Comparison of ENCODE assay signal across 23 cellular contexts in genomic region chr2:42840141-42840540, GRCh38. TPM values are rescaled to one million over a fixed set of nuclear protein-coding genes. Genes with fewer than 3 reads are reported as not detected.
DNase-seq lines count a peak whose midpoint lies in the region; ATAC-seq, FAIRE-seq and TF ChIP-seq lines count a peak whose summit lies in the region.
"Had no signal": no experiment of that assay in that cellular context is flagged by ENCODE, and none has a peak within 500 bp of the region (broad histone marks: within the 10 kb centered on the region; RNA-seq: fewer than 3 reads in every experiment).

No MANE protein-coding gene starts in this region.

- POLR2A ChIA-PET in H1 (lab: Charles Lee; ENCODE audit: partially characterized antibody) = no interaction called here

- no peaks in the 10 kb centered on the region for H4K20me1 ChIP-seq in H1 (replicated peaks in 1 of 2; ENCODE audit: control insufficient read depth in 1 of 2, insufficient read depth in 2 of 2, low read length in 2 of 2)

- no peaks in the 10 kb centered on the region for H3K23me2 ChIP-seq in H1 (ENCODE audit: low read depth, low read length)

- H3K4me3 ChIP-seq in ACC112 (ENCODE audit: low read depth, low read length) = no peak overlapping the region
- no peak overlapping the region for H3K4me3 ChIP-seq in H1 (ENCODE audit: extremely low read depth in 1 of 4, insufficient read depth in 2 of 4, low read depth in 3 of 4, low read length in 4 of 4)
- H3K4me3 ChIP-seq: SJCRH30 had no signal

- ATAC-seq in GM19463 (IDR thresholded peaks at IDR 0.05; ENCODE audit: unreplicated experiment) (no peak), HG03135 (IDR thresholded peaks at IDR 0.05; ENCODE audit: unreplicated experiment) (no peak), sciatic nerve (no peak)
- ATAC-seq: naive thymus-derived CD8-positive, alpha-beta T cell; PC-3; stimulated activated naive CD8-positive, alpha-beta T cell treated with anti-CD3 and anti-CD28 coated beads, Interleukin-15, Interleukin-2, amounts not matched to agents 100 U/mL and 50 U/mL, for 24 hours had no signal

- WGBS in H1 (ENCODE audit: extremely low coverage in 1 of 2, insufficient coverage in 1 of 2, insufficient read length in 1 of 2, insufficient replicate concordance in 2 of 2, low coverage in 1 of 2, low lambda C conversion rate in 2 of 2, missing lambda C conversion rate in 1 of 2), 2 experiments = 89% methylated on average over 3 of the region's 3 CpGs; no CpG with 5 or more reads in 1 of the 2 experiments

- H4K5ac ChIP-seq in H1 (ENCODE audit: insufficient read length, low read depth, low read length) = no peak overlapping the region

- H3K79me1 ChIP-seq in H1 (ENCODE audit: low read depth, low read length) = no peaks in the 10 kb centered on the region

- intact Hi-C loops in sciatic nerve (cut with DNase I) = no loop called here

- peaks cover 35% of the 10 kb centered on the region for H3K4me1 ChIP-seq in ACC112 (ENCODE audit: control insufficient read depth, insufficient read depth, low read length, unreplicated experiment)
- H3K4me1 ChIP-seq in H1 (replicated peaks in 1 of 4; ENCODE audit: control insufficient read depth in 3 of 4, insufficient read depth in 4 of 4, low read length in 3 of 4) = no peaks in the 10 kb centered on the region

- no peak overlapping the region for H2BK20ac ChIP-seq in H1 (ENCODE audit: low read length)

- no peaks in the 10 kb centered on the region for H3K9me3 ChIP-seq in H1 (ENCODE audit: insufficient read depth in 2 of 2, low read depth in 1 of 2, low read length in 1 of 2)
- H3K9me3 ChIP-seq: SJCRH30 had no signal

- TF ChIP-seq POLR2A in H1 (IDR thresholded peaks at IDR 0.05; ENCODE audit: control extremely low read depth in 1 of 2, low read depth in 2 of 2, low read length in 2 of 2) = no peak

- FAIRE-seq in H1 (lab: Jason Lieb, UNC) = peak; percentile 13
- FAIRE-seq: GM18507 had no signal

- no peak for TF ChIP-seq RAD21 in H1 (IDR thresholded peaks at IDR 0.05 in 1 of 2, conservative IDR thresholded peaks at IDR 0.05 in 1 of 2; ENCODE audit: low read depth in 2 of 2, low read length in 2 of 2)

- no peak overlapping the region for H2BK12ac ChIP-seq in H1 (ENCODE audit: low read depth, low read length)

- peak overlapping the region; percentile 1 for H2AFZ ChIP-seq in ACC112 (ENCODE audit: low read length, unreplicated experiment)
- no peak overlapping the region for H2AFZ ChIP-seq in H1 (ENCODE audit: low read length)

- H4K8ac ChIP-seq in H1 (ENCODE audit: extremely low read depth, insufficient read depth, low read length) = no peak overlapping the region

- CTCF ChIA-PET in H1 (lab: Charles Lee; ENCODE audit: partially characterized antibody) = interaction anchor here (1.1 to 15.1 kb wide), 3 partner anchors 11 to 108 kb away, joined by 3 to 137 read pairs (median 3); no protein-coding TSS in a partner anchor

- no peak overlapping the region for H3K23ac ChIP-seq in H1 (ENCODE audit: insufficient read length)

- no peak overlapping the region for H3K18ac ChIP-seq in H1 (ENCODE audit: extremely low read depth, low read length)

- no peak overlapping the region for H3K9ac ChIP-seq in H1 (replicated peaks in 1 of 4; ENCODE audit: extremely low read depth in 1 of 4, low read depth in 3 of 4, low read length in 3 of 4)

- no peak overlapping the region for H3K56ac ChIP-seq in H1 (replicated peaks; ENCODE audit: insufficient read length, low read depth, low read length)

- H3K27me3 ChIP-seq in ACC112 (ENCODE audit: insufficient read depth, low read length) = no peaks in the 10 kb centered on the region
- H3K27me3 ChIP-seq in H1 (replicated peaks in 1 of 4; ENCODE audit: control insufficient read depth in 3 of 4, extremely low read depth in 1 of 4, insufficient read depth in 3 of 4, low read length in 3 of 4) = no peaks in the 10 kb centered on the region
- H3K27me3 ChIP-seq: SJCRH30 had no signal

- DNase-seq in H1 (ENCODE audit: low read depth in 1 of 2, low spot score in 2 of 2) (peak in 1 of 2 experiments; percentile 33), islet precursor cell (peak; percentile 47), retina (peak; percentile 69), NCI-H187 (lab: John Stamatoyannopoulos, UW) (no peak), sciatic nerve (ENCODE audit: low spot score) (no peak)
- DNase-seq: activated CD4-positive, alpha-beta T cell treated with anti-CD3 and anti-CD28 coated beads, Interleukin-2, amount 10 ng/mL, durations not matched to agents 7 days and 5 days; activated T-cell treated with anti-CD3 and anti-CD28 coated beads for 4 hours; amygdala; C1 segment of cervical spinal cord; cerebellar nuclear complex; effector memory CD4-positive, alpha-beta T cell; hippocampal formation; kidney; mesendoderm; naive thymus-derived CD8-positive, alpha-beta T cell; NCI-H146; PC-3; SJCRH30; stimulated activated naive CD8-positive, alpha-beta T cell treated with anti-CD3 and anti-CD28 coated beads, Interleukin-15, Interleukin-2, amounts not matched to agents 100 U/mL and 50 U/mL, for 24 hours had no signal

- H3K27ac ChIP-seq in ACC112 (ENCODE audit: low read depth, low read length) (no peak overlapping the region), H1 (ENCODE audit: low read depth, low read length) (no peak overlapping the region)
- H3K27ac ChIP-seq: SJCRH30 had no signal

- no peak overlapping the region for H2BK5ac ChIP-seq in H1 (ENCODE audit: low read depth, low read length)

- H3K79me2 ChIP-seq in ACC112 (ENCODE audit: control insufficient read depth, insufficient read depth, low read length, unreplicated experiment) = no peaks in the 10 kb centered on the region
- H3K79me2 ChIP-seq in H1 (ENCODE audit: control insufficient read depth in 1 of 2, insufficient read depth in 2 of 2, low read length in 2 of 2) = no peaks in the 10 kb centered on the region

- no peak overlapping the region for H3K4ac ChIP-seq in H1 (replicated peaks; ENCODE audit: insufficient read length, low read depth, low read length)

- no peak for TF ChIP-seq EP300 in H1 (IDR thresholded peaks at IDR 0.05; ENCODE audit: borderline replicate concordance in 1 of 2, low read depth in 2 of 2, low read length in 2 of 2)

- H2BK15ac ChIP-seq in H1 (ENCODE audit: low read length) = no peak overlapping the region

- H4K91ac ChIP-seq in H1 (replicated peaks; ENCODE audit: insufficient read length, low read length) = no peak overlapping the region

- no peak overlapping the region for H2AK5ac ChIP-seq in H1 (ENCODE audit: low read depth, low read length)

- no peak for TF ChIP-seq CTCF in H1 (IDR thresholded peaks at IDR 0.05; ENCODE audit: control extremely low read depth in 1 of 3, insufficient read depth in 1 of 3, low read depth in 1 of 3, low read length in 3 of 3)

- no peak overlapping the region for H3K14ac ChIP-seq in H1 (ENCODE audit: insufficient read length)

- no peak overlapping the region for H2BK120ac ChIP-seq in H1 (replicated peaks; ENCODE audit: low read depth, low read length)

- H3K4me2 ChIP-seq in H1 (ENCODE audit: insufficient read depth in 1 of 2, low read depth in 2 of 2, low read length in 2 of 2) = no peak overlapping the region

- H3K36me3 ChIP-seq in ACC112 (ENCODE audit: insufficient read depth, low read length) (no peaks in the 10 kb centered on the region), H1 (ENCODE audit: control insufficient read depth in 2 of 4, insufficient read depth in 4 of 4, low read length in 3 of 4) (no peaks in the 10 kb centered on the region)
- H3K36me3 ChIP-seq: SJCRH30 had no signal

TF ChIP-seq in H1, 55 proteins besides CTCF, POLR2A, EP300 and RAD21:
- TF ChIP-seq JUN (IDR thresholded peaks at IDR 0.05; ENCODE audit: low read depth, low read length) (no peak), SIN3A (conservative IDR thresholded peaks at IDR 0.05 in 1 of 2, IDR thresholded peaks at IDR 0.05 in 1 of 2; ENCODE audit: low read depth in 1 of 2, low read length in 2 of 2) (no peak), MAFK (IDR thresholded peaks at IDR 0.05; ENCODE audit: low read depth, low read length) (no peak), SIX5 (IDR thresholded peaks at IDR 0.05; ENCODE audit: low read depth, low read length) (no peak), USF2 (IDR thresholded peaks at IDR 0.05; ENCODE audit: low read length) (no peak), KDM1A (IDR thresholded peaks at IDR 0.05; ENCODE audit: borderline replicate concordance, low read length) (no peak), HDAC6 (IDR thresholded peaks at IDR 0.05; ENCODE audit: low read depth, low read length) (no peak), SP1 (IDR thresholded peaks at IDR 0.05; ENCODE audit: low read depth, low read length) (no peak)

RNA-seq across cellular contexts. Expression of gene HAAO, which starts 47.8 kb away (rescaled TPM):
- 2.5 and 3.2 TPM in 2 replicates for total RNA-seq in H1 (2021; fragmentation: NEBNext Ultra II Directional; extraction: Animal tissue kit (Norgen Biotek cat#: 25700))
- polyA plus RNA-seq in H1 (2011; rRNA removed) = 7.0 and 9.5 TPM in 2 replicates
- polyA plus RNA-seq in H1 (2011; cell fraction: cytosol; rRNA removed) = 5.4 TPM
- polyA plus RNA-seq in H1 (2011; cell fraction: nucleus; rRNA removed) = 12.8 TPM
- polyA plus RNA-seq in H1 (2012, experiment 1 of 2) = 2.2 to 6.4 TPM (median 4.5 TPM) in 4 replicates
- 2.6 TPM for polyA plus RNA-seq in H1 (2012, experiment 2 of 2)
- 1.8 TPM for polyA plus RNA-seq in H1 (2013, experiment 1 of 2)
- polyA plus RNA-seq in H1 (2013, experiment 2 of 2) = 1.7 TPM
- 3.3 and 5.6 TPM in 2 replicates for polyA minus RNA-seq in H1 (2011; rRNA and poly(A)+ RNA removed)
- polyA minus RNA-seq in H1 (2011; cell fraction: cytosol; rRNA and poly(A)+ RNA removed) = 1.4 TPM
- polyA minus RNA-seq in H1 (2011; cell fraction: nucleus; rRNA and poly(A)+ RNA removed) = 5.7 TPM
- total RNA-seq in sciatic nerve = 14.3 TPM
- total RNA-seq: activated CD4-positive, alpha-beta T cell treated with anti-CD3 and anti-CD28 coated beads, Interleukin-2, amount 10 ng/mL, durations not matched to agents 7 days and 5 days; PC-3 had no signal

Comparison
In these comparisons a context has a peak if more than half of its experiments do, and no peak if none do; other contexts are left out.
1. DNase-seq: peak in islet precursor cell (single experiment) and retina (single experiment); none in NCI-H187 (0 of 2) and sciatic nerve (single experiment).